Comparison of ENCODE assay signal across 13 cellular contexts in genomic region chr5:139417214-139417613, GRCh38. TPM values are rescaled to one million over a fixed set of nuclear protein-coding genes. Genes with fewer than 3 reads are reported as not detected.
DNase-seq lines count a peak whose midpoint lies in the region; ATAC-seq and TF ChIP-seq lines count a peak whose summit lies in the region.
"Had no signal": no experiment of that assay in that cellular context is flagged by ENCODE, and none has a peak within 500 bp of the region (broad histone marks: within the 10 kb centered on the region; RNA-seq: fewer than 3 reads in every experiment).

No MANE protein-coding gene starts in this region.

- H3K36me3 ChIP-seq in PC-3 (ENCODE audit: low read depth, low read length): no peaks in the 10 kb centered on the region

- no peak overlapping the region for H3K9ac ChIP-seq in PC-3 (ENCODE audit: low read length)
- H3K9ac ChIP-seq: parathyroid adenoma had no signal

- DNase-seq in DMS79 treated with DMSO at 0.1 percent for 48 hours (lab: John Stamatoyannopoulos, UW) (peak; percentile 82), NCI-H187 (lab: John Stamatoyannopoulos, UW) (peak; percentile 44 to 58), dorsolateral prefrontal cortex (peak in 1 of 10 donors; percentile 58), midbrain (lab: John Stamatoyannopoulos, UW) (peak; percentile 68), PC-3 (no peak), DMS153 treated with DMSO at 0.1 percent for 48 hours (lab: John Stamatoyannopoulos, UW; ENCODE audit: unreplicated experiment) (no peak)
- DNase-seq: activated CD4-positive, alpha-beta T cell treated with anti-CD3 and anti-CD28 coated beads for 1 hour; DMS153; upper lobe of left lung had no signal

- intact Hi-C loops in dorsolateral prefrontal cortex (cut with DNase I): loop anchor here in 1 of 2 donors (5.0 kb wide), 1 partner anchor 75 kb away; the partner anchor contains the start of gene PAIP2
- intact Hi-C loops in PC-3 (cut with micrococcal nuclease): no loop called here

- H2AFZ ChIP-seq in PC-3 (ENCODE audit: low read length): no peak overlapping the region
- H2AFZ ChIP-seq: parathyroid adenoma had no signal

- POLR2A ChIA-PET in PC-3 (lab: Charles Lee; ENCODE audit: unreplicated experiment): no interaction called here

- H3K4me1 ChIP-seq in PC-3 (ENCODE audit: insufficient read depth, low read length): no peaks in the 10 kb centered on the region
- H3K4me1 ChIP-seq: parathyroid adenoma had no signal

- no peaks in the 10 kb centered on the region for H3K9me2 ChIP-seq in PC-3 (replicated peaks; ENCODE audit: low read length)

- H3F3A ChIP-seq in PC-3 (ENCODE audit: low read length, unreplicated experiment): no peaks in the 10 kb centered on the region

- H3K4me2 ChIP-seq in PC-3 (ENCODE audit: low read length): no peak overlapping the region

- H3K4me3 ChIP-seq in dorsolateral prefrontal cortex (no peak overlapping the region), PC-3 (ENCODE audit: low read length) (no peak overlapping the region)
- H3K4me3 ChIP-seq: adrenal gland, upper lobe of left lung had no signal

- BruUV-seq in PC-3 (replicated peaks; lab: Mats Ljungman, UMichigan): no TSS peak

- TF ChIP-seq CTCF in dorsolateral prefrontal cortex (IDR thresholded peaks at IDR 0.05 in 54 of 56, conservative IDR thresholded peaks at IDR 0.05 in 2 of 56; ENCODE audit: low read depth in 1 of 56, partially characterized antibody in 56 of 56): peak in 1 of 56 donors; percentile 5
- no peak for TF ChIP-seq CTCF in PC-3 (conservative IDR thresholded peaks at IDR 0.05; ENCODE audit: low read depth, low read length)

- ATAC-seq in HG02763 (IDR thresholded peaks at IDR 0.05; ENCODE audit: unreplicated experiment) (no peak), GM21786 (IDR thresholded peaks at IDR 0.05; ENCODE audit: unreplicated experiment) (no peak), PC-3 (no peak)

- H3K9me3 ChIP-seq in PC-3 (ENCODE audit: low read length): no peaks in the 10 kb centered on the region
- H3K9me3 ChIP-seq: adrenal gland, upper lobe of left lung had no signal

- H3K27ac ChIP-seq in dorsolateral prefrontal cortex: peak overlapping the region in 52 of 59 donors; percentile 23 to 96 (median 88)
- no peak overlapping the region for H3K27ac ChIP-seq in PC-3 (ENCODE audit: low read length)
- H3K27ac ChIP-seq: parathyroid adenoma had no signal

- no peaks in the 10 kb centered on the region for H3K79me2 ChIP-seq in PC-3 (ENCODE audit: low read length)
- H3K79me2 ChIP-seq: parathyroid adenoma had no signal

- H3K27me3 ChIP-seq in dorsolateral prefrontal cortex (no peaks in the 10 kb centered on the region), PC-3 (ENCODE audit: low read length) (no peaks in the 10 kb centered on the region)
- H3K27me3 ChIP-seq: adrenal gland, upper lobe of left lung had no signal

- H4K20me1 ChIP-seq in PC-3 (ENCODE audit: low read length): no peaks in the 10 kb centered on the region

- CTCF ChIA-PET in PC-3 (lab: Charles Lee): no interaction called here

RNA-seq across cellular contexts. Expression of gene SPATA24, which starts 13.3 kb away (rescaled TPM):
- total RNA-seq in dorsolateral prefrontal cortex (10 to 100 TPM in 6 of 120 experiments, 1 to 10 TPM in 114; 2.5 to 12.3 (median 6.3) TPM), PC-3 (2014; rRNA removed) (1.4 and 3.1 TPM in 2 replicates)

RNA-seq across cellular contexts. Expression of gene DNAJC18, which starts 22.1 kb away (rescaled TPM):
- 10 to 100 TPM; 26.6 to 69.5 (median 49.7) TPM for total RNA-seq in dorsolateral prefrontal cortex
- 3.2 and 4.4 TPM in 2 replicates for total RNA-seq in PC-3 (2014; rRNA removed)

RNA-seq across cellular contexts. Expression of gene PROB1, which starts 22.3 kb away (rescaled TPM):
- total RNA-seq in dorsolateral prefrontal cortex (10 to 100 TPM in 1 of 120 experiments, 1 to 10 TPM in 119; 2.1 to 10.7 (median 3.4) TPM), PC-3 (2014; rRNA removed) (1.9 and 2.2 TPM in 2 replicates)

RNA-seq across cellular contexts. Expression of gene MZB1, which starts 27.5 kb away (rescaled TPM):
- total RNA-seq in dorsolateral prefrontal cortex (1 to 10 TPM in 8 of 120 experiments, under 1 TPM in 37, not detected in 75; 0.25 to 3.6 (median 0.63) TPM), PC-3 (2014; rRNA removed) (0.22 and 1.0 TPM in 2 replicates)

RNA-seq across cellular contexts. Expression of gene SLC23A1, which starts 34.1 kb away (rescaled TPM):
- 1 to 10 TPM in 2 of 120 experiments, under 1 TPM in 1, not detected in 117; 0.19 to 1.4 (median 1.2) TPM for total RNA-seq in dorsolateral prefrontal cortex
- not detected in 2 replicates for total RNA-seq in PC-3 (2014; rRNA removed)

Comparison
In these comparisons a context has a peak if more than half of its experiments do, and no peak if none do; other contexts are left out.
1. DNase-seq: peak in DMS79 treated with DMSO at 0.1 percent for 48 hours (single experiment), NCI-H187 (2 of 2) and midbrain (single experiment); none in PC-3 (single experiment) and DMS153 treated with DMSO at 0.1 percent for 48 hours (single experiment).